ENCODE assay signal across 17 cellular contexts in the genomic region with DNA sequence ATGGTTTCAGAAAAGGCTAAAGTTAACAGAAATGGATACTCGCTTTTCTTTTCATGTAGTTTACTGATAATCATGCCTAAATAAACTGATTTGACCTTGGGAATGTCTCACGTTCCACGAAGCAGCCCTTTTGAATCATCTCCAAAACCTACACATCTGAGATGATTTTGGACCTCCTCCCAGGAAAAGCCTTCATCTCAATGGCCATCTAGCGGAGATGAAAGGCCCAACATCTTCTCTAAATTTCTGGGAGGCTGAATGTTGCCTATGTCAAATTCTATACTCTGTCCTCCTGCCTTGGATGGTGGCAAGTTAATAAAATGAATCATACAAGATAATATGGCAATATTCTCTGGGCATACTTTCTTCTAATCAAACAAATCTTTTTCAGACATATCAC.
DNase-seq lines count a peak whose midpoint lies in the region; ATAC-seq and TF ChIP-seq lines count a peak whose summit lies in the region.
"Had no signal": no experiment of that assay in that cellular context is flagged by ENCODE, and none has a peak within 500 bp of the region (broad histone marks: within the 10 kb centered on the region; RNA-seq: fewer than 3 reads in every experiment).

No MANE protein-coding gene starts in this region.

- no peak overlapping the region for H3K4ac ChIP-seq in IMR-90 (ENCODE audit: low read depth, low read length)

- no peak overlapping the region for H3K4me3 ChIP-seq in BJ (ENCODE audit: low read depth, low read length)
- no peak overlapping the region for H3K4me3 ChIP-seq in IMR-90 (ENCODE audit: insufficient read depth, low read depth, low read length)
- no peak overlapping the region for H3K4me3 ChIP-seq in transverse colon
- H3K4me3 ChIP-seq: gastroesophageal sphincter had no signal

- peak; percentile 70 for TF ChIP-seq RAD21 in IMR-90 (IDR thresholded peaks at IDR 0.05; ENCODE audit: low read length)

- in situ Hi-C loops in IMR-90 (cut with MboI; ENCODE audit: low sequenced_read_pairs) (no loop called here), transverse colon (cut with MboI; ENCODE audit: low pct_ligation_motif_present in 1 of 4, low pct_unique_long_range_greater_than_20kb in 1 of 4, low sequenced_read_pairs in 3 of 4) (no loop called here)

- H3K9me1 ChIP-seq in IMR-90 (ENCODE audit: insufficient read depth, low read length): no peaks in the 10 kb centered on the region

- H3K9ac ChIP-seq in IMR-90 (ENCODE audit: low read depth, low read length): no peak overlapping the region

- peak; percentile 45 for TF ChIP-seq CTCF in BJ (IDR thresholded peaks at IDR 0.05; ENCODE audit: insufficient read depth, low read depth, low read length)
- TF ChIP-seq CTCF in IMR-90 (conservative IDR thresholded peaks at IDR 0.05; ENCODE audit: low read depth, low read length): peak; percentile 64
- no peak for TF ChIP-seq CTCF in transverse colon (IDR thresholded peaks at IDR 0.05)

- H3K4me2 ChIP-seq in IMR-90 (ENCODE audit: low read depth, low read length): no peak overlapping the region

- dilution Hi-C loops in IMR-90 (cut with HindIII; ENCODE audit: low sequenced_read_pairs, unreplicated experiment): no loop called here

- no peaks in the 10 kb centered on the region for H3K27me3 ChIP-seq in BJ (ENCODE audit: control insufficient read depth, insufficient read depth, low read length)
- no peaks in the 10 kb centered on the region for H3K27me3 ChIP-seq in IMR-90 (ENCODE audit: control insufficient read depth, insufficient read depth, low read length)
- H3K27me3 ChIP-seq in transverse colon: no peaks in the 10 kb centered on the region
- H3K27me3 ChIP-seq: gastroesophageal sphincter, neutrophil had no signal

- no peak overlapping the region for H3K18ac ChIP-seq in IMR-90 (ENCODE audit: low read depth, low read length)

- H3K14ac ChIP-seq in IMR-90 (replicated peaks; ENCODE audit: low read depth, low read length): no peak overlapping the region

- H3K9me3 ChIP-seq in IMR-90 (ENCODE audit: control insufficient read depth, insufficient read depth, low read length) (no peaks in the 10 kb centered on the region), transverse colon (no peaks in the 10 kb centered on the region)
- H3K9me3 ChIP-seq: gastroesophageal sphincter, neutrophil had no signal

- POLR2A ChIA-PET in BJ (lab: Charles Lee): no interaction called here
- POLR2A ChIA-PET in IMR-90 (lab: Charles Lee; ENCODE audit: unreplicated experiment): no interaction called here

- TF ChIP-seq EP300 in transverse colon (IDR thresholded peaks at IDR 0.05; ENCODE audit: low read depth): no peak

- CTCF ChIA-PET in BJ (lab: Yijun Ruan, JAX) (no interaction called here), IMR-90 (lab: Yijun Ruan, JAX) (interaction anchor here (1.0 kb wide), 1 partner anchor 559 kb away, joined by 3 read pairs; no protein-coding TSS in a partner anchor)

- H2AK5ac ChIP-seq in IMR-90 (ENCODE audit: low read depth, low read length): no peak overlapping the region

- no CpG with 5 or more reads among the region's 4 CpGs for WGBS in IMR-90 (ENCODE audit: extremely low coverage in 2 of 2, insufficient read length in 1 of 2), 2 experiments
- 80 to 87% methylated on average over 4 of the region's 4 CpGs for WGBS in transverse colon (ENCODE audit: low coverage in 1 of 2), 2 donors

- H4K8ac ChIP-seq in IMR-90 (ENCODE audit: low read depth in 2 of 2, low read length in 2 of 2): no peak overlapping the region

- H3K23ac ChIP-seq in IMR-90 (ENCODE audit: low read depth, low read length): no peak overlapping the region

- no peak overlapping the region for H2BK20ac ChIP-seq in IMR-90 (ENCODE audit: low read depth, low read length)

- no peaks in the 10 kb centered on the region for H3K4me1 ChIP-seq in IMR-90 (ENCODE audit: control insufficient read depth, insufficient read depth, low read length)
- no peaks in the 10 kb centered on the region for H3K4me1 ChIP-seq in transverse colon
- H3K4me1 ChIP-seq: gastroesophageal sphincter had no signal

- H3K27ac ChIP-seq in IMR-90 (ENCODE audit: insufficient read depth, low read length) (no peak overlapping the region), transverse colon (no peak overlapping the region)
- H3K27ac ChIP-seq: gastroesophageal sphincter, neutrophil had no signal

- H2AK9ac ChIP-seq in IMR-90 (replicated peaks; ENCODE audit: low read depth, low read length, poor library complexity): no peak overlapping the region

- H2BK5ac ChIP-seq in IMR-90 (ENCODE audit: low read depth, low read length, poor library complexity, severe bottlenecking): no peak overlapping the region

- no TSS peak for BruUV-seq in IMR-90 (replicated peaks; lab: Mats Ljungman, UMichigan)

- DNase-seq in BJ (ENCODE audit: low read depth) (no peak), IMR-90 (peak; percentile 81), brain pericyte (ENCODE audit: low read depth, low spot score) (peak; percentile 60), left kidney (ENCODE audit: low read depth, low spot score) (peak; percentile 11), NCI-H1092 treated with DMSO at 0.1 percent for 48 hours (lab: John Stamatoyannopoulos, UW) (no peak), transverse colon (no peak)
- DNase-seq in stimulated activated CD4-positive, alpha-beta T cell treated with anti-CD3 and anti-CD28 coated beads, Interleukin-2, amount 100 ng/mL, for 48 hours: no peak
- DNase-seq: activated CD4-positive, alpha-beta memory T cell treated with anti-CD3 and anti-CD28 coated beads, Interleukin-2, amount 10 ng/mL, durations not matched to agents 7 days and 5 days; activated T-cell treated with anti-CD3 and anti-CD28 coated beads, Interleukin-2, amount 50 U/mL, for 72 hours; amygdala; C1 segment of cervical spinal cord; DND-41; NCI-H1417 treated with DMSO at 0.1 percent for 48 hours had no signal

- no peaks in the 10 kb centered on the region for H3K36me3 ChIP-seq in BJ (ENCODE audit: control insufficient read depth, insufficient read depth, low read length)
- H3K36me3 ChIP-seq in IMR-90 (ENCODE audit: control insufficient read depth, insufficient read depth, low read length): no peaks in the 10 kb centered on the region
- H3K36me3 ChIP-seq in transverse colon: no peaks in the 10 kb centered on the region
- H3K36me3 ChIP-seq: gastroesophageal sphincter, neutrophil had no signal

- H2BK15ac ChIP-seq in IMR-90 (ENCODE audit: low read depth, low read length): no peak overlapping the region

- H2BK120ac ChIP-seq in IMR-90 (ENCODE audit: low read depth, low read length): 0 out of 2 replicates have a peak overlapping the region, but pooled peaks have one; percentile 1

- no peak overlapping the region for H2AFZ ChIP-seq in IMR-90 (replicated peaks; ENCODE audit: low read length, poor library complexity)

- no peak overlapping the region for H3K56ac ChIP-seq in IMR-90 (ENCODE audit: extremely low read depth, insufficient read depth, low read length)

- no peak for TF ChIP-seq POLR2A in IMR-90 (IDR thresholded peaks at IDR 0.05; ENCODE audit: low read depth, low read length)
- no peak for TF ChIP-seq POLR2A in transverse colon (IDR thresholded peaks at IDR 0.05)

- no peaks in the 10 kb centered on the region for H3K79me1 ChIP-seq in IMR-90 (ENCODE audit: low read depth in 1 of 2, low read length in 2 of 2)

- intact Hi-C loops in IMR-90 (cut with micrococcal nuclease) (loop anchor here (5.0 to 10.0 kb wide), 5 partner anchors 119 to 559 kb away; no protein-coding TSS in a partner anchor), transverse colon (cut with DNase I; ENCODE audit: low total_unique reads) (no loop called here)

- no peak overlapping the region for H4K91ac ChIP-seq in IMR-90 (ENCODE audit: insufficient read depth, low read depth, low read length)

- no peak overlapping the region for H4K5ac ChIP-seq in IMR-90 (ENCODE audit: low read depth, low read length)

- ATAC-seq in IMR-90 (ENCODE audit: low read depth): peak; percentile 75
- no peak for ATAC-seq in GM21619 (IDR thresholded peaks at IDR 0.05; ENCODE audit: unreplicated experiment)
- ATAC-seq: activated T-cell treated with anti-CD3 and anti-CD28 coated beads, Interleukin-2, amount 50 U/mL, for 72 hours; gastroesophageal sphincter; stimulated activated memory B cell treated with anti-CD40 and anti-IgM and Interleukin-4, amounts not matched to agents 10 μg/mL and 1 μg/mL and 100 μg/mL, for 72 hours had no signal

- H4K20me1 ChIP-seq in IMR-90 (ENCODE audit: insufficient read depth, low read length): no peaks in the 10 kb centered on the region

TF ChIP-seq in IMR-90, 13 proteins besides CTCF, POLR2A, EP300 and RAD21:
- peak; percentile 83; the same call in 1 of the 2 replicates for TF ChIP-seq BHLHE40 (IDR thresholded peaks at IDR 0.05; ENCODE audit: low read depth, low read length)
- peak; percentile 62 for TF ChIP-seq SMC3 (IDR thresholded peaks at IDR 0.05; ENCODE audit: low read depth, low read length)
- TF ChIP-seq ELK1 (IDR thresholded peaks at IDR 0.05; ENCODE audit: borderline replicate concordance, low read depth, low read length): no peak

Comparison
In these comparisons a context has a peak if more than half of its experiments do, and no peak if none do; other contexts are left out.
1. DNase-seq: peak in IMR-90 (single experiment), brain pericyte (single experiment) and left kidney (single experiment); none in BJ (single experiment), NCI-H1092 treated with DMSO at 0.1 percent for 48 hours (single experiment), transverse colon (single experiment) and stimulated activated CD4-positive, alpha-beta T cell treated with anti-CD3 and anti-CD28 coated beads, Interleukin-2, amount 100 ng/mL, for 48 hours (0 of 2).
2. CTCF ChIP-seq: peak in BJ (single experiment) and IMR-90 (single experiment); none in transverse colon (0 of 5).